15 cellular contexts compared by ENCODE assay signal in the genomic region with DNA sequence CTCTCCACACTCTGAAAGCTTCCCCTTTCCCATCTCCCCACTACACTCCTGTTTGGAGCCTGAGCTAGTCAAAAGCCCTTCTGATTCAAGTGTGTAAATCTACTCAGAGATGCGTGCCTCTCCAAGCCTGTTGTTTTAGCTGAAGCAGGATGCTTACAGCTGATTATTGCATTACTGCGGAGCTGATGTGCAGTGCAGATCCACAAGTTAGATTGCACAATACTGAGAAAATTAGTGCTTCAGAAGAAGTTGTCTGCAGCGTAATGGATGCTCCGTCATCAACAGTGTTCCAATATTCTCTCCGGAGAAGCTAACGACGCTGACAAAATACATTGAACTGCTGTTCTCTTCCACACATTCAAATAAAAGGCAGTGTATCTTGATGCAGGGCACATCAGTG.
"Had no signal": no experiment of that assay in that cellular context is flagged by ENCODE, and none has a peak within 500 bp of the region (broad histone marks: within the 10 kb centered on the region; RNA-seq: fewer than 3 reads in every experiment).

No MANE protein-coding gene starts in this region.

- H3K36me3 Mint-ChIP-seq: neural progenitor cell had no signal

- H3K4me1 ChIP-seq: esophagus squamous epithelium, pancreas had no signal

- H3K36me3 ChIP-seq: esophagus squamous epithelium, neural progenitor cell, pancreas had no signal

- H3K4me3 Mint-ChIP-seq: activated CD4-positive, alpha-beta T cell treated with anti-CD3 and anti-CD28 coated beads for 36 hours; activated T-helper 1 cell treated with anti-CD3 and anti-CD28 coated beads, Interleukin-12 subunit alpha, Interleukin-12 subunit beta, Interleukin-2, Interleukin-4 antibody, amounts not matched to agents 30 ng/mL and 10 ng/mL and 1 ng/mL, durations not matched to agents 14 hours and 24 hours and 36 hours; neural progenitor cell; stimulated activated naive CD8-positive, alpha-beta T cell treated with anti-CD3 and anti-CD28 coated beads, Interleukin-15, Interleukin-2, amounts not matched to agents 100 ng/mL and 50 ng/mL, for 24 hours had no signal

- H3K27me3 ChIP-seq: neural progenitor cell, pancreas had no signal

- H3K4me3 ChIP-seq: esophagus squamous epithelium, neural progenitor cell, pancreas had no signal

- DNase-seq: activated CD4-positive, alpha-beta T cell treated with anti-CD3 and anti-CD28 coated beads for 36 hours; activated naive CD4-positive, alpha-beta T cell; aorta; esophagus squamous epithelium; pancreas; stimulated activated CD4-positive, alpha-beta T cell treated with anti-CD3 and anti-CD28 coated beads, Interleukin-15, amount 100 ng/mL, for 24 hours; stimulated activated CD4-positive, alpha-beta T cell treated with anti-CD3 and anti-CD28 coated beads, Interleukin-4, amount 100 ng/mL, for 24 hours; T1000 had no signal

- H3K4me2 ChIP-seq: neural progenitor cell had no signal

- H3K27ac ChIP-seq: esophagus squamous epithelium, neural progenitor cell, pancreas, VCaP had no signal

- H3K9ac ChIP-seq: neural progenitor cell had no signal

- H2AFZ ChIP-seq: neural progenitor cell had no signal

- H3K4me1 Mint-ChIP-seq: activated CD4-positive, alpha-beta T cell treated with anti-CD3 and anti-CD28 coated beads for 36 hours; neural progenitor cell had no signal

- ATAC-seq: activated CD4-positive, alpha-beta T cell treated with anti-CD3 and anti-CD28 coated beads for 36 hours; pancreas had no signal

- FAIRE-seq: bronchial epithelial cell, colon, frontal cortex, pancreas had no signal

- H3K27ac Mint-ChIP-seq: activated CD4-positive, alpha-beta T cell treated with anti-CD3 and anti-CD28 coated beads for 36 hours; activated T-helper 1 cell treated with anti-CD3 and anti-CD28 coated beads, Interleukin-12 subunit alpha, Interleukin-12 subunit beta, Interleukin-2, Interleukin-4 antibody, amounts not matched to agents 30 ng/mL and 10 ng/mL and 1 ng/mL, durations not matched to agents 14 hours and 24 hours and 36 hours; neural progenitor cell; stimulated activated naive CD8-positive, alpha-beta T cell treated with anti-CD3 and anti-CD28 coated beads, Interleukin-15, Interleukin-2, amounts not matched to agents 100 ng/mL and 50 ng/mL, for 24 hours had no signal

- H3K9me3 Mint-ChIP-seq: activated T-helper 1 cell treated with anti-CD3 and anti-CD28 coated beads, Interleukin-12 subunit alpha, Interleukin-12 subunit beta, Interleukin-2, Interleukin-4 antibody, amounts not matched to agents 30 ng/mL and 10 ng/mL and 1 ng/mL, durations not matched to agents 14 hours and 24 hours and 36 hours; neural progenitor cell; stimulated activated naive CD8-positive, alpha-beta T cell treated with anti-CD3 and anti-CD28 coated beads, Interleukin-15, Interleukin-2, amounts not matched to agents 100 ng/mL and 50 ng/mL, for 24 hours had no signal

- H3K9me3 ChIP-seq: esophagus squamous epithelium, pancreas had no signal
